ENCODE assay signal across 8 cellular contexts in the genomic region with DNA sequence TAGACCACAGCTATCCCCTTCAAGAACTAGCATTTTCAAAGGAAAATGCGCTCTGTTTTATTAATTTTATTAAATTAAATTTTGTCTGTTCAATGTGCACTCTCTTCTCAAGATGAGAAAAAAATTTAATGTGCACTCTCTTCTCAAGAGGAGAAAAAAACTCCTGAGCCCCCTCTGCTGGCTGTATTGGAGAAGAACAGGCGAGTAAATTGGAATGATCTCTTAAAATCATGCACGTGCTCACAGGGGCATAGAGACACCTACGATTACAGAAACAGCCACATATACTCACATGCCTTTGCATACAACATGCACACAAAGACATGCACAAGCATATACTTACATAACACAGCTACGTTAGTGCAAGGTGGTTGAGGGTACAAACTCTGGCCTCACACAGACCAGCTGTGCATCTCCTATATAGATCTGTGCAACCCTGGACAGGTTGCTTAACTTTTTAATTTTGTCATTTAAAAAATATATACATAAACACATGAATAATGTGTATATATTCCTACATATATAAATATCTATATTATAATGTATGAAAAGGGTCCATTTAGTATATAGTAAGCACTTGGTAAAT.
DNase-seq lines count a peak whose midpoint lies in the region; ATAC-seq and TF ChIP-seq lines count a peak whose summit lies in the region.

No MANE protein-coding gene starts in this region.

- no peaks in the 10 kb centered on the region for H3K36me3 Mint-ChIP-seq in glutamatergic neuron (ENCODE audit: unreplicated experiment)

- H3K27me3 Mint-ChIP-seq in glutamatergic neuron (ENCODE audit: unreplicated experiment), result no peaks in the 10 kb centered on the region

- no peaks in the 10 kb centered on the region for H3K4me1 Mint-ChIP-seq in glutamatergic neuron (ENCODE audit: low read depth, unreplicated experiment)

- ATAC-seq in GM19395 (IDR thresholded peaks at IDR 0.05; ENCODE audit: unreplicated experiment), result peak; percentile 82

- peak; percentile 46 for TF ChIP-seq CTCF in LNCaP clone FGC (IDR thresholded peaks at IDR 0.05; ENCODE audit: control insufficient read depth, extremely low read depth, insufficient read depth)
- TF ChIP-seq CTCF in glutamatergic neuron (IDR thresholded peaks at IDR 0.05; ENCODE audit: partially characterized antibody, unreplicated experiment), result peak; percentile 68

- no peak overlapping the region for H3K4me3 ChIP-seq in LNCaP clone FGC (ENCODE audit: low read depth, low read length)

- no peak overlapping the region for H3K27ac Mint-ChIP-seq in glutamatergic neuron (ENCODE audit: unreplicated experiment)

- H3K9me3 Mint-ChIP-seq in glutamatergic neuron (ENCODE audit: unreplicated experiment), result no peaks in the 10 kb centered on the region

- DNase-seq in NCI-H2196 (lab: John Stamatoyannopoulos, UW; ENCODE audit: unreplicated experiment), result peak; percentile 19
- no peak for DNase-seq in NCI-H2196 treated with DMSO at 0.1 percent for 48 hours (lab: John Stamatoyannopoulos, UW; ENCODE audit: unreplicated experiment)
- peak; percentile 3 for DNase-seq in LNCaP clone FGC (ENCODE audit: low read depth)
- DNase-seq in activated CD4-positive, alpha-beta T cell treated with anti-CD3 and anti-CD28 coated beads, Interleukin-2, amount 50 U/mL, for 1 hour, result peak; percentile 7
- DNase-seq in glutamatergic neuron, result peak; percentile 23
- peak; percentile 1 for DNase-seq in stimulated activated CD4-positive, alpha-beta T cell treated with anti-CD3 and anti-CD28 coated beads, Interleukin-1b, Interleukin-23, amount 100 ng/mL, for 48 hours
- no peak for DNase-seq in NCI-H187 (lab: John Stamatoyannopoulos, UW)

- H3K4me3 Mint-ChIP-seq in glutamatergic neuron (ENCODE audit: unreplicated experiment), result no peak overlapping the region

Comparison
In these comparisons a context has a peak if more than half of its experiments do, and no peak if none do; other contexts are left out.
1. DNase-seq: peak in NCI-H2196 (single experiment), LNCaP clone FGC (single experiment), activated CD4-positive, alpha-beta T cell treated with anti-CD3 and anti-CD28 coated beads, Interleukin-2, amount 50 U/mL, for 1 hour (single experiment), glutamatergic neuron (single experiment) and stimulated activated CD4-positive, alpha-beta T cell treated with anti-CD3 and anti-CD28 coated beads, Interleukin-1b, Interleukin-23, amount 100 ng/mL, for 48 hours (single experiment); none in NCI-H2196 treated with DMSO at 0.1 percent for 48 hours (single experiment) and NCI-H187 (0 of 2).